ENCODE assay signal across 36 cellular contexts in the genomic region with DNA sequence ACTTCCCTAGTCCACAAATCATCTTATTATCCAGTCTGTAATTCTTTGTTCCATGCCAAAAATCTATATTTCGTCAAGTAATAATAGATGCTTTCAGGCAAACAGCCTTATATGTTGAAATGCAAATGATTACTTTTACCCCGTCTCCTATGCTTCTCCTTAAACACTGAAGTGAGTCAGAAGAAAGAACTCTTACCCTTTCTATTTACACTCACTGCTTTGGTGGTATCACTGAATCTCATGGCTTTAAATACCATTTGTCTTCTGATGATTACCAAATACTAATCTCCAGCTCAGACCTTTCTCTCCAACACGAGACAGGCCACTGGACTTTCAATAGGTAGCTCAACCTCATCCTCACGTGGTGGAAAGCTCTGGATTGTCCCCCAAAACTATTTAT.
"Had no signal": no experiment of that assay in that cellular context is flagged by ENCODE, and none has a peak within 500 bp of the region (broad histone marks: within the 10 kb centered on the region; RNA-seq: fewer than 3 reads in every experiment).

No MANE protein-coding gene starts in this region.

- H3K27ac ChIP-seq: brain microvascular endothelial cell, Peyer's patch, SJSA1 had no signal

- H3K9me3 Mint-ChIP-seq: activated naive CD4-positive, alpha-beta T cell treated with anti-CD3 and anti-CD28 coated beads, Interleukin-2, amount 50 U/mL, for 24 hours; activated T-cell treated with anti-CD3 and anti-CD28 coated beads, Interleukin-2, amount 50 U/mL, for 24 hours; T-helper 1 cell treated with Interleukin-12 subunit alpha and Interleukin-12 subunit beta and Interleukin-4 antibody, amounts not matched to agents 30 μg/mL and 1 μg/mL, for 36 hours; WTC11 had no signal

- H3K27me3 ChIP-seq: brain microvascular endothelial cell, Peyer's patch, SJSA1 had no signal

- H3K4me2 ChIP-seq: SK-N-SH had no signal

- H3K9me3 ChIP-seq: Peyer's patch, SJSA1, SK-N-SH had no signal

- H3K4me1 ChIP-seq: Peyer's patch, SJSA1 had no signal

- H3K36me3 Mint-ChIP-seq: activated naive CD4-positive, alpha-beta T cell treated with anti-CD3 and anti-CD28 coated beads, Interleukin-2, amount 50 U/mL, for 24 hours; activated naive CD8-positive, alpha-beta T cell treated with anti-CD3 and anti-CD28 coated beads, Interleukin-2, amount 10 ng/mL, durations not matched to agents 7 days and 5 days; WTC11 had no signal

- H3K9ac ChIP-seq: SK-N-SH had no signal

- H3K4me3 Mint-ChIP-seq: activated CD4-positive, alpha-beta T cell treated with anti-CD3 and anti-CD28 coated beads for 36 hours; activated CD4-positive, alpha-beta T cell treated with anti-CD3 and anti-CD28 coated beads, Interleukin-2, amount 10 ng/mL, durations not matched to agents 7 days and 5 days; activated CD8-positive, alpha-beta T cell treated with anti-CD3 and anti-CD28 coated beads, Interleukin-2, amount 10 ng/mL, durations not matched to agents 7 days and 5 days; activated naive CD4-positive, alpha-beta T cell treated with anti-CD3 and anti-CD28 coated beads, Interleukin-2, amount 50 U/mL, for 24 hours; activated naive CD8-positive, alpha-beta T cell treated with anti-CD3 and anti-CD28 coated beads, Interleukin-2, amount 10 ng/mL, durations not matched to agents 7 days and 5 days; activated T-cell treated with anti-CD3 and anti-CD28 coated beads, Interleukin-2, amount 50 U/mL, for 24 hours; T-helper 1 cell treated with Interleukin-12 subunit alpha and Interleukin-12 subunit beta and Interleukin-4 antibody, amounts not matched to agents 30 μg/mL and 1 μg/mL, for 36 hours; T-helper 2 cell treated with Interferon-gamma antibody and Interleukin-4, amounts not matched to agents 5 μg/mL and 100 μg/mL, for 36 hours; WTC11 had no signal

- H3K36me3 ChIP-seq: brain microvascular endothelial cell, Peyer's patch, SJSA1 had no signal

- DNase-seq: activated CD4-positive, alpha-beta T cell treated with anti-CD3 and anti-CD28 coated beads for 36 hours; activated CD4-positive, alpha-beta T cell treated with anti-CD3 and anti-CD28 coated beads, Interleukin-2, amount 10 ng/mL, durations not matched to agents 7 days and 5 days; activated CD4-positive, alpha-beta T cell treated with anti-CD3 and anti-CD28 coated beads, Interleukin-2, amount 50 U/mL, for 48 hours; activated CD8-positive, alpha-beta T cell treated with anti-CD3 and anti-CD28 coated beads, Interleukin-2, amount 10 ng/mL, durations not matched to agents 7 days and 5 days; activated gamma-delta T cell; activated naive CD4-positive, alpha-beta T cell treated with Interleukin-2 at 50 U/mL for 16 hours; activated naive CD8-positive, alpha-beta T cell treated with anti-CD3 and anti-CD28 coated beads, Interleukin-2, amount 10 ng/mL, durations not matched to agents 7 days and 5 days; activated T-cell treated with anti-CD3 and anti-CD28 coated beads, Interleukin-2, amount 50 U/mL, for 24 hours; anterior cingulate cortex; brain microvascular endothelial cell; central memory CD4-positive, alpha-beta T cell; KBM-7; NCI-H1092 treated with DMSO at 0.1 percent for 48 hours; NCI-H1417; NCI-H146; NCI-H187; NCI-H2029 treated with DMSO at 0.1 percent for 48 hours; NCI-H2107; NCI-H2171; NCI-H2227 treated with DMSO at 0.1 percent for 48 hours; NCI-H446 treated with DMSO at 0.1 percent for 48 hours; NCI-H524; NCI-H69; NCI-H82; PC-3; Peyer's patch; RPMI8226; SHP77 treated with DMSO at 0.1 percent for 48 hours; SK-N-SH had no signal

- H3K4me3 ChIP-seq: Peyer's patch, SJSA1 had no signal

- FAIRE-seq: TTC549 had no signal

- H3K27me3 Mint-ChIP-seq: activated CD4-positive, alpha-beta T cell treated with anti-CD3 and anti-CD28 coated beads for 36 hours; activated CD4-positive, alpha-beta T cell treated with anti-CD3 and anti-CD28 coated beads, Interleukin-2, amount 10 ng/mL, durations not matched to agents 7 days and 5 days; activated naive CD4-positive, alpha-beta T cell treated with anti-CD3 and anti-CD28 coated beads, Interleukin-2, amount 50 U/mL, for 24 hours; activated naive CD8-positive, alpha-beta T cell treated with anti-CD3 and anti-CD28 coated beads, Interleukin-2, amount 10 ng/mL, durations not matched to agents 7 days and 5 days had no signal

- H3K27ac Mint-ChIP-seq: activated CD4-positive, alpha-beta T cell treated with anti-CD3 and anti-CD28 coated beads for 36 hours; activated CD4-positive, alpha-beta T cell treated with anti-CD3 and anti-CD28 coated beads, Interleukin-2, amount 10 ng/mL, durations not matched to agents 7 days and 5 days; activated CD8-positive, alpha-beta T cell treated with anti-CD3 and anti-CD28 coated beads, Interleukin-2, amount 10 ng/mL, durations not matched to agents 7 days and 5 days; activated naive CD4-positive, alpha-beta T cell treated with anti-CD3 and anti-CD28 coated beads, Interleukin-2, amount 50 U/mL, for 24 hours; activated naive CD8-positive, alpha-beta T cell treated with anti-CD3 and anti-CD28 coated beads, Interleukin-2, amount 10 ng/mL, durations not matched to agents 7 days and 5 days; activated T-cell treated with anti-CD3 and anti-CD28 coated beads, Interleukin-2, amount 50 U/mL, for 24 hours; activated T-helper 2 cell treated with anti-CD3 and anti-CD28 coated beads, Interferon-gamma antibody, Interleukin-2, Interleukin-4, amounts not matched to agents 10 μg/mL and 5 μg/mL and 100 μg/mL, durations not matched to agents 14 hours and 24 hours and 36 hours; T-helper 1 cell treated with Interleukin-12 subunit alpha and Interleukin-12 subunit beta and Interleukin-4 antibody, amounts not matched to agents 30 μg/mL and 1 μg/mL, for 36 hours; T-helper 2 cell treated with Interferon-gamma antibody and Interleukin-4, amounts not matched to agents 5 μg/mL and 100 μg/mL, for 36 hours; WTC11 had no signal

- H3K4me1 Mint-ChIP-seq: activated CD4-positive, alpha-beta T cell treated with anti-CD3 and anti-CD28 coated beads for 36 hours; activated CD4-positive, alpha-beta T cell treated with anti-CD3 and anti-CD28 coated beads, Interleukin-2, amount 10 ng/mL, durations not matched to agents 7 days and 5 days; activated naive CD4-positive, alpha-beta T cell treated with anti-CD3 and anti-CD28 coated beads, Interleukin-2, amount 50 U/mL, for 24 hours; activated naive CD8-positive, alpha-beta T cell treated with anti-CD3 and anti-CD28 coated beads, Interleukin-2, amount 10 ng/mL, durations not matched to agents 7 days and 5 days; WTC11 had no signal
